ENCODE assay signal across 19 cellular contexts in the genomic region with DNA sequence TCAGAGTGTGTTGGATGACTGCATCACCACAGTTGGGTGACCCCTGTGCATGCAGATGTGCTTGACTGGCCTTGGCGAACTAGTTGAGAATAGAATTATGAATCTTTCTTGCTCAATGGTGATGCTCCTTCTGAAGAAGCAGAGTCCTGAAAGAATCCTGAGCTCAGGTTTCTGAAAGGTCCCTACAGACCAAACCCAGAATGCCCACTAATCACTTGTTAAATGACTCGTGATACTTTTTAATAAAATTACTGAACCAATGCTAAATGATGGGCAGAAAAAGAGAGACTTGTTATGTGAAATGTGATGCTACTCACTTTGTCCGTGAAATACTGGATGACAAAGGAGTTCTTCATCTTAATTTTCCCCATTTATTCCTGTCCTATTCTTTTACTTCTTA.
"Had no signal": no experiment of that assay in that cellular context is flagged by ENCODE, and none has a peak within 500 bp of the region (broad histone marks: within the 10 kb centered on the region; RNA-seq: fewer than 3 reads in every experiment).

No MANE protein-coding gene starts in this region.

- DNase-seq: nephron progenitor cell; nucleus accumbens; pancreas; retina; right lobe of liver; sigmoid colon; small intestine; stimulated activated CD4-positive, alpha-beta T cell treated with anti-CD3 and anti-CD28 coated beads, Interleukin-15, amount 100 ng/mL, for 24 hours; stimulated activated CD4-positive, alpha-beta T cell treated with anti-CD3 and anti-CD28 coated beads, Interleukin-2, amount 100 ng/mL, for 24 hours; stimulated activated CD4-positive, alpha-beta T cell treated with anti-CD3 and anti-CD28 coated beads, Interleukin-2, amount 100 ng/mL, for 48 hours; stimulated activated CD4-positive, alpha-beta T cell treated with anti-CD3 and anti-CD28 coated beads, Interleukin-4, amount 100 ng/mL, for 24 hours; stimulated activated naive B cell treated with anti-CD40 and anti-IgM and Interleukin-4, amounts not matched to agents 10 μg/mL and 1 μg/mL and 100 μg/mL, for 72 hours; stimulated activated naive CD4-positive, alpha-beta T cell treated with Interleukin-2 at 50 U/mL for 16 hours; stomach; thyroid gland; trophoblast cell; upper lobe of left lung had no signal

- ATAC-seq: natural killer cell treated with Interleukin-12 subunit alpha and Interleukin-12 subunit beta and Interleukin-15 and Interleukin-18, amount 100 ng/mL, for 72 hours; pancreas; right lobe of liver; stimulated activated effector memory CD8-positive, alpha-beta T cell treated with anti-CD3 and anti-CD28 coated beads, Interleukin-12 subunit alpha, Interleukin-12 subunit beta, amount 100 ng/mL, for 72 hours; stimulated activated naive B cell treated with anti-CD40 and anti-IgM and Interleukin-4, amounts not matched to agents 10 μg/mL and 1 μg/mL and 100 μg/mL, for 72 hours had no signal
